In genomic region chr10:68284597-68284996, GRCh38 we compare ENCODE assay signal across 16 cellular contexts. TPM values are rescaled to one million over a fixed set of nuclear protein-coding genes. Genes with fewer than 3 reads are reported as not detected.
"Had no signal": no experiment of that assay in that cellular context is flagged by ENCODE, and none has a peak within 500 bp of the region (broad histone marks: within the 10 kb centered on the region; RNA-seq: fewer than 3 reads in every experiment).

No MANE protein-coding gene starts in this region.

- H3K4me1 Mint-ChIP-seq: memory B cell; stimulated activated memory B cell treated with anti-CD40 and anti-IgM and Interleukin-4, amounts not matched to agents 10 μg/mL and 1 μg/mL and 100 μg/mL, for 72 hours; WTC11 had no signal

- H3K4me1 ChIP-seq: gastroesophageal sphincter, left lung, right atrium auricular region, tibial nerve had no signal

- H3K4me3 ChIP-seq: gastroesophageal sphincter, left lung, right atrium auricular region, tibial nerve had no signal

- H3K27ac ChIP-seq: epithelial cell of prostate, gastroesophageal sphincter, left lung, right atrium auricular region, tibial nerve had no signal

- H3K36me3 ChIP-seq: gastroesophageal sphincter, left lung, right atrium auricular region had no signal

- H3K36me3 Mint-ChIP-seq: memory B cell; stimulated activated memory B cell treated with anti-CD40 and anti-IgM and Interleukin-4, amounts not matched to agents 10 μg/mL and 1 μg/mL and 100 μg/mL, for 72 hours had no signal

- H3K27ac Mint-ChIP-seq: activated naive CD4-positive, alpha-beta T cell treated with anti-CD3 and anti-CD28 coated beads for 36 hours; memory B cell; stimulated activated memory B cell treated with anti-CD40 and anti-IgM and Interleukin-4, amounts not matched to agents 10 μg/mL and 1 μg/mL and 100 μg/mL, for 72 hours; WTC11 had no signal

- H3K4me3 Mint-ChIP-seq: activated naive CD4-positive, alpha-beta T cell treated with anti-CD3 and anti-CD28 coated beads for 36 hours; memory B cell; stimulated activated memory B cell treated with anti-CD40 and anti-IgM and Interleukin-4, amounts not matched to agents 10 μg/mL and 1 μg/mL and 100 μg/mL, for 72 hours; WTC11 had no signal

- H3K27me3 Mint-ChIP-seq: memory B cell; stimulated activated memory B cell treated with anti-CD40 and anti-IgM and Interleukin-4, amounts not matched to agents 10 μg/mL and 1 μg/mL and 100 μg/mL, for 72 hours had no signal

- ATAC-seq: gastroesophageal sphincter; left lung; stimulated activated memory B cell treated with anti-CD40 and anti-IgM and Interleukin-4, amounts not matched to agents 10 μg/mL and 1 μg/mL and 100 μg/mL, for 72 hours; WTC11 had no signal

- H3K9me3 ChIP-seq: gastroesophageal sphincter, left lung, right atrium auricular region, tibial nerve had no signal

- H3K9me3 Mint-ChIP-seq: activated naive CD4-positive, alpha-beta T cell treated with anti-CD3 and anti-CD28 coated beads for 36 hours; memory B cell; stimulated activated memory B cell treated with anti-CD40 and anti-IgM and Interleukin-4, amounts not matched to agents 10 μg/mL and 1 μg/mL and 100 μg/mL, for 72 hours had no signal

- H3K27me3 ChIP-seq: gastroesophageal sphincter, left lung, right atrium auricular region, tibial nerve had no signal

- DNase-seq: activated CD4-positive, alpha-beta T cell treated with anti-CD3 and anti-CD28 coated beads for 48 hours; activated naive CD4-positive, alpha-beta T cell treated with anti-CD3 and anti-CD28 coated beads for 36 hours; central memory CD4-positive, alpha-beta T cell; cortex of kidney; effector memory CD4-positive, alpha-beta T cell; left lung had no signal

RNA-seq across cellular contexts. Expression of gene ATOH7, which starts 52.7 kb away (rescaled TPM):
- total RNA-seq: activated naive CD4-positive, alpha-beta T cell treated with anti-CD3 and anti-CD28 coated beads for 36 hours; left lung; right atrium auricular region; subcutaneous adipose tissue; T-helper 1 cell treated with Interleukin-12 subunit alpha and Interleukin-12 subunit beta and Interleukin-4 antibody, amounts not matched to agents 30 ng/mL and 1 ng/mL, for 36 hours had no signal
- polyA plus RNA-seq: keratinocyte had no signal
